In genomic region chr11:2305140-2305861, GRCh38 we compare ENCODE assay signal across 1 cellular context.
TF ChIP-seq lines count a peak whose summit lies in the region.

No MANE protein-coding gene starts in this region.

TF ChIP-seq in HepG2, 621 proteins besides CTCF, POLR2A, EP300 and RAD21 (continued from another document):
- TF ChIP-seq ZNF280D (CRISPR knock-in tag; IDR thresholded peaks at IDR 0.05) (no peak), TERF1 (CRISPR knock-in tag; IDR thresholded peaks at IDR 0.05) (no peak), IRX3 (CRISPR knock-in tag; IDR thresholded peaks at IDR 0.05; ENCODE audit: borderline replicate concordance, low read depth) (no peak), ZBTB39 (CRISPR knock-in tag; IDR thresholded peaks at IDR 0.05) (no peak), ONECUT2 (CRISPR knock-in tag; IDR thresholded peaks at IDR 0.05) (no peak), MTF2 (CRISPR knock-in tag; IDR thresholded peaks at IDR 0.05; ENCODE audit: borderline replicate concordance) (no peak), BHLHE40 (IDR thresholded peaks at IDR 0.05; ENCODE audit: low read length) (no peak), SMARCE1 (IDR thresholded peaks at IDR 0.05; ENCODE audit: borderline replicate concordance) (no peak), ZNF275 (CRISPR knock-in tag; IDR thresholded peaks at IDR 0.05; ENCODE audit: borderline replicate concordance) (no peak), ZNF629 (CRISPR knock-in tag; conservative IDR thresholded peaks at IDR 0.05) (no peak), ZNF792 (CRISPR knock-in tag; IDR thresholded peaks at IDR 0.05) (no peak), EHMT2 (IDR thresholded peaks at IDR 0.05; ENCODE audit: borderline replicate concordance, low read depth, low read length) (no peak), KDM2A (CRISPR knock-in tag; IDR thresholded peaks at IDR 0.05; ENCODE audit: borderline replicate concordance, low read depth) (peak; percentile 64; the same call in 1 of the 2 replicates), POGZ (CRISPR knock-in tag; IDR thresholded peaks at IDR 0.05) (no peak), HMG20A (CRISPR knock-in tag; IDR thresholded peaks at IDR 0.05; ENCODE audit: borderline replicate concordance) (no peak)
